Comparison of ENCODE assay signal across 20 cellular contexts in the genomic region with DNA sequence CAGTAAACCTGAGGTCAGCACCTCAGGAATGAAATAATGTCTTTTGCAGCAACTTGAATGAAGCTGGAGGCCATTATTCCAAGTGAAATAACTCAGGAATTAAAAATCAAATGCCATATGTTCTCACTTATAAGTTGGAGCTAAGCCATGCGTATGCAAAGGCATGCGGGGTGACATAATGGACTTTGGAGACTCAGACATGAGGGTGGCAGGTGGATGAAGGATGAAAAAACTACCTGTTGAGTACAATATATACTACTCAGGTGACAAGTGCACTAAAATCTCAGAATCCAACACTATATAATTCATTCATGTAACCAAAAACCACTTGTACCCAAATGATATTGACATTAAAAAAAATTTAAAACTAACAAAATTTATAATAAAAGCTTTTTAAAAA.
DNase-seq lines count a peak whose midpoint lies in the region; ATAC-seq and TF ChIP-seq lines count a peak whose summit lies in the region.
"Had no signal": no experiment of that assay in that cellular context is flagged by ENCODE, and none has a peak within 500 bp of the region (broad histone marks: within the 10 kb centered on the region; RNA-seq: fewer than 3 reads in every experiment).

No MANE protein-coding gene starts in this region.

- no peak for ATAC-seq in natural killer cell treated with Interleukin-12 subunit alpha and Interleukin-12 subunit beta and Interleukin-15 and Interleukin-18, amount 100 ng/mL, for 72 hours
- ATAC-seq in natural killer cell (no peak), GM18520 (IDR thresholded peaks at IDR 0.05; ENCODE audit: unreplicated experiment) (no peak)
- ATAC-seq: left cardiac atrium; stimulated activated naive CD8-positive, alpha-beta T cell treated with anti-CD3 and anti-CD28 coated beads, Interleukin-15, Interleukin-2, amounts not matched to agents 100 U/mL and 50 U/mL, for 24 hours had no signal

- H3K27me3 Mint-ChIP-seq in natural killer cell treated with Interleukin-12 subunit alpha and Interleukin-12 subunit beta and Interleukin-15 and Interleukin-18, amount 100 ng/mL, for 72 hours, result no peaks in the 10 kb centered on the region
- H3K27me3 Mint-ChIP-seq in natural killer cell (ENCODE audit: low read depth in 2 of 2) (no peaks in the 10 kb centered on the region), immature natural killer cell (ENCODE audit: low read depth in 3 of 3) (no peaks in the 10 kb centered on the region)

- peak; percentile 27 for DNase-seq in DMS 273 (lab: John Stamatoyannopoulos, UW; ENCODE audit: unreplicated experiment)
- DNase-seq in DMS 273 treated with DMSO at 0.1 percent for 48 hours (lab: John Stamatoyannopoulos, UW), result no peak
- DNase-seq in natural killer cell treated with Interleukin-12 subunit alpha and Interleukin-12 subunit beta and Interleukin-15 and Interleukin-18, amount 100 ng/mL, for 72 hours (ENCODE audit: low spot score), result no peak
- DNase-seq in natural killer cell, result no peak
- DNase-seq in immature natural killer cell, result no peak
- no peak for DNase-seq in RKO (ENCODE audit: low spot score)
- DNase-seq in mesenteric fat pad (ENCODE audit: low spot score), result no peak
- DNase-seq: activated CD4-positive, alpha-beta T cell treated with anti-CD3 and anti-CD28 coated beads, Interleukin-2, amount 50 U/mL, for 4 hours; activated T-cell treated with anti-CD3 and anti-CD28 coated beads for 4 hours; brain microvascular endothelial cell; Calu3; colonic mucosa; left cardiac atrium; mesenchymal stem cell; NCI-H1417; NCI-H510A; RPMI8226; stimulated activated CD4-positive, alpha-beta T cell treated with anti-CD3 and anti-CD28 coated beads, Interleukin-2, amount 100 ng/mL, for 48 hours; stimulated activated naive CD8-positive, alpha-beta T cell treated with anti-CD3 and anti-CD28 coated beads, Interleukin-15, Interleukin-2, amounts not matched to agents 100 U/mL and 50 U/mL, for 24 hours had no signal

- peaks cover 24 to 44% of the 10 kb centered on the region in 2 donors for H3K4me1 Mint-ChIP-seq in natural killer cell treated with Interleukin-12 subunit alpha and Interleukin-12 subunit beta and Interleukin-15 and Interleukin-18, amount 100 ng/mL, for 72 hours (ENCODE audit: low read depth in 2 of 2)
- H3K4me1 Mint-ChIP-seq in natural killer cell (peaks cover 28 to 41% of the 10 kb centered on the region in 2 donors), immature natural killer cell (peaks cover 41 to 68% of the 10 kb centered on the region in 2 donors)

- no peak for TF ChIP-seq CTCF in natural killer cell (IDR thresholded peaks at IDR 0.05)

- H3K27ac Mint-ChIP-seq in natural killer cell treated with Interleukin-12 subunit alpha and Interleukin-12 subunit beta and Interleukin-15 and Interleukin-18, amount 100 ng/mL, for 72 hours, result no peak overlapping the region
- H3K27ac Mint-ChIP-seq in natural killer cell (no peak overlapping the region), immature natural killer cell (peak overlapping the region in 1 of 6 donors; percentile 34)

- peaks cover 17% of the 10 kb centered on the region for H3K36me3 Mint-ChIP-seq in natural killer cell treated with Interleukin-12 subunit alpha and Interleukin-12 subunit beta and Interleukin-15 and Interleukin-18, amount 100 ng/mL, for 72 hours
- H3K36me3 Mint-ChIP-seq in natural killer cell, result no peaks in the 10 kb centered on the region
- peaks cover 3 to 6% (median 4%) of the 10 kb centered on the region in 3 donors for H3K36me3 Mint-ChIP-seq in immature natural killer cell

- intact Hi-C loops in natural killer cell (cut with micrococcal nuclease), result no loop called here

- H3K4me3 Mint-ChIP-seq in natural killer cell treated with Interleukin-12 subunit alpha and Interleukin-12 subunit beta and Interleukin-15 and Interleukin-18, amount 100 ng/mL, for 72 hours, result peak overlapping the region; percentile 17
- no peak overlapping the region for H3K4me3 Mint-ChIP-seq in natural killer cell
- peak overlapping the region in 4 of 5 donors; percentile 44 to 61 (median 50) for H3K4me3 Mint-ChIP-seq in immature natural killer cell

- H3K9me3 Mint-ChIP-seq in natural killer cell treated with Interleukin-12 subunit alpha and Interleukin-12 subunit beta and Interleukin-15 and Interleukin-18, amount 100 ng/mL, for 72 hours, result no peaks in the 10 kb centered on the region
- H3K9me3 Mint-ChIP-seq in natural killer cell (no peaks in the 10 kb centered on the region), immature natural killer cell (no peaks in the 10 kb centered on the region)
